8 cellular contexts compared by ENCODE assay signal in the genomic region with DNA sequence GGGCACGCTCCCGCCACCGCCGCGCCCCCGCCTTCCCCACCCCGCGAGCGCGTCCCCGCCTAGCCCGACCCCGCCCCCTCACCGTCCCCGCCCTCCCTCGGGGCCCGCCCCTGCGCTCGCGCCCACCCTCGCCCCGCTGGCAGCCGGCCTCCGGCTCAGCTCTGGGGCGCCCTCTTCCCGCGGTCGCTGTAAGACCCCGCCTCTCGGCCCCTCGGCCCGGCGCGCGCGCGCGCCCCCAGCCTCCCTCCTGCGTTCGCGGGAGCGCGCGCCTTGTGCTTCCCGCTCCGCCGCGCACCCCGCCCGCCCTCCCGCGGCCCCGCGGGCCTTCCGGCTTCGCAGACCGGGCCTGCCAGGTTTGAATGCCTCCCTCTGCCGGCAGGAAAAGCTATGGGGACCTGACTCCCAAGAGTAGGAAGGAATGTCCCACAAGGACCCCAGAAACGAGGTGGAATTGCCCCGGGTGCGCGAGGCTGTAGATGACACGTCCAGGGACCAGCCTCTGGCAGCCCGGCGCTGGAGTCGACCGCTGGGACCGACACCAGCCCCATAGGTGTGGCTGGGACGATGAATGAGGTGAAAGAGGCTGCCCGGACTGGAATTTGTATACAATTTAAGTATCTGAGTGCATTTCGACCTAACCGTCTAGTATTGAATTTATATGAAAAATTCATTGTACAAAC. TPM values are rescaled to one million over a fixed set of nuclear protein-coding genes. Genes with fewer than 3 reads are reported as not detected.
DNase-seq lines count a peak whose midpoint lies in the region; ATAC-seq and FAIRE-seq lines count a peak whose summit lies in the region.

No MANE protein-coding gene starts in this region.

- H2AFZ ChIP-seq in GM23248 (peak overlapping the region; percentile 95), Karpas-422 (ENCODE audit: low read length) (peak overlapping the region; percentile 86; the same call in 1 of the 2 replicates)

- H3K4me2 ChIP-seq in GM23248 (ENCODE audit: unreplicated experiment) (peak overlapping the region; percentile 99), Karpas-422 (ENCODE audit: low read depth, low read length, poor library complexity, severe bottlenecking) (peak overlapping the region; percentile 93)

- POLR2A ChIA-PET in naive thymus-derived CD8-positive, alpha-beta T cell (lab: Charles Lee): interaction anchor here (0.8 to 2.7 kb wide), 13 partner anchors 11 to 888 kb away, joined by 3 to 23 read pairs (median 3); a partner anchor contains a TSS

- H3K9ac ChIP-seq in GM23248 (peak overlapping the region; percentile 90), Karpas-422 (ENCODE audit: low read length) (peak overlapping the region; percentile 96)

- H3K9me3 Mint-ChIP-seq in activated T-helper 1 cell treated with anti-CD3 and anti-CD28 coated beads, Interleukin-12 subunit alpha, Interleukin-12 subunit beta, Interleukin-2, Interleukin-4 antibody, amounts not matched to agents 30 ng/mL and 10 ng/mL and 1 ng/mL, durations not matched to agents 14 hours and 24 hours and 36 hours: no peaks in the 10 kb centered on the region
- H3K9me3 Mint-ChIP-seq in naive thymus-derived CD8-positive, alpha-beta T cell: no peaks in the 10 kb centered on the region
- H3K9me3 Mint-ChIP-seq in stimulated activated naive B cell treated with anti-CD40 and anti-IgM and Interleukin-4, amounts not matched to agents 10 μg/mL and 1 μg/mL and 100 μg/mL, for 72 hours: no peaks in the 10 kb centered on the region

- H3K4me1 ChIP-seq in GM23248 (ENCODE audit: insufficient read depth) (peaks cover 35% of the 10 kb centered on the region), Karpas-422 (ENCODE audit: low read length) (peaks cover 34% of the 10 kb centered on the region)

- peak overlapping the region; percentile 97 for H3K4me3 ChIP-seq in GM23248
- H3K4me3 ChIP-seq in Karpas-422 (ENCODE audit: low read length): peak overlapping the region; percentile 74

- H3K9me2 ChIP-seq in GM23248 (ENCODE audit: insufficient read depth) (no peaks in the 10 kb centered on the region), Karpas-422 (replicated peaks; ENCODE audit: insufficient read depth, low read length) (no peaks in the 10 kb centered on the region)

- DNase-seq in EH (ENCODE audit: low read depth) (peak; percentile 94), GM23248 (peak; percentile 99), Karpas-422 (peak; percentile 98), RCC 7860 (ENCODE audit: low spot score) (peak; percentile 88), fibroblast of gingiva (ENCODE audit: low read depth) (peak; percentile 96)
- DNase-seq in activated T-helper 1 cell treated with anti-CD3 and anti-CD28 coated beads, Interleukin-12 subunit alpha, Interleukin-12 subunit beta, Interleukin-2, Interleukin-4 antibody, amounts not matched to agents 30 ng/mL and 10 ng/mL and 1 ng/mL, durations not matched to agents 14 hours and 24 hours and 36 hours (ENCODE audit: low spot score): peak; percentile 88
- DNase-seq in naive thymus-derived CD8-positive, alpha-beta T cell: peak; percentile 82 to 97 (median 90)
- peak; percentile 89 for DNase-seq in stimulated activated naive B cell treated with anti-CD40 and anti-IgM and Interleukin-4, amounts not matched to agents 10 μg/mL and 1 μg/mL and 100 μg/mL, for 72 hours

- peaks cover 38% of the 10 kb centered on the region for H3F3A ChIP-seq in GM23248 (ENCODE audit: insufficient read depth)

- ATAC-seq in naive thymus-derived CD8-positive, alpha-beta T cell: peak; percentile 79 to 83
- ATAC-seq in stimulated activated naive B cell treated with anti-CD40 and anti-IgM and Interleukin-4, amounts not matched to agents 10 μg/mL and 1 μg/mL and 100 μg/mL, for 72 hours (replicated peaks): peak; percentile 79 to 82

- H3K27me3 Mint-ChIP-seq in activated T-helper 1 cell treated with anti-CD3 and anti-CD28 coated beads, Interleukin-12 subunit alpha, Interleukin-12 subunit beta, Interleukin-2, Interleukin-4 antibody, amounts not matched to agents 30 ng/mL and 10 ng/mL and 1 ng/mL, durations not matched to agents 14 hours and 24 hours and 36 hours (ENCODE audit: insufficient read depth): peaks cover 2% of the 10 kb centered on the region
- H3K27me3 Mint-ChIP-seq in naive thymus-derived CD8-positive, alpha-beta T cell: no peaks in the 10 kb centered on the region
- H3K27me3 Mint-ChIP-seq in stimulated activated naive B cell treated with anti-CD40 and anti-IgM and Interleukin-4, amounts not matched to agents 10 μg/mL and 1 μg/mL and 100 μg/mL, for 72 hours: no peaks in the 10 kb centered on the region

- H3K36me3 ChIP-seq in GM23248 (ENCODE audit: low read depth) (no peaks in the 10 kb centered on the region), Karpas-422 (ENCODE audit: insufficient read depth, low read length) (peaks cover 3% of the 10 kb centered on the region; the same call in 1 of the 2 replicates)

- H3K27ac Mint-ChIP-seq in activated T-helper 1 cell treated with anti-CD3 and anti-CD28 coated beads, Interleukin-12 subunit alpha, Interleukin-12 subunit beta, Interleukin-2, Interleukin-4 antibody, amounts not matched to agents 30 ng/mL and 10 ng/mL and 1 ng/mL, durations not matched to agents 14 hours and 24 hours and 36 hours: peak overlapping the region; percentile 94
- H3K27ac Mint-ChIP-seq in naive thymus-derived CD8-positive, alpha-beta T cell: peak overlapping the region; percentile 83 to 98 (median 90)
- H3K27ac Mint-ChIP-seq in stimulated activated naive B cell treated with anti-CD40 and anti-IgM and Interleukin-4, amounts not matched to agents 10 μg/mL and 1 μg/mL and 100 μg/mL, for 72 hours: peak overlapping the region; percentile 99

- 1% methylated on average over 23 to 43 of the region's 72 CpGs for WGBS in GM23248 (ENCODE audit: low coverage in 1 of 2, low lambda C conversion rate in 2 of 2, missing lambda C conversion rate in 2 of 2), 2 experiments

- peaks cover 40% of the 10 kb centered on the region for H3K79me2 ChIP-seq in GM23248 (ENCODE audit: insufficient read depth)
- H3K79me2 ChIP-seq in Karpas-422 (ENCODE audit: low read length): peaks cover 42% of the 10 kb centered on the region

- intact Hi-C loops in activated T-helper 1 cell treated with anti-CD3 and anti-CD28 coated beads, Interleukin-12 subunit alpha, Interleukin-12 subunit beta, Interleukin-2, Interleukin-4 antibody, amounts not matched to agents 30 ng/mL and 10 ng/mL and 1 ng/mL, durations not matched to agents 14 hours and 24 hours and 36 hours (cut with micrococcal nuclease): loop anchor here (1.0 to 10.0 kb wide), 19 partner anchors 16 to 889 kb away; a partner anchor contains a TSS

- in situ Hi-C loops in GM23248 (cut with MboI): no loop called here

- peak overlapping the region; percentile 97 for H3K4me3 Mint-ChIP-seq in activated T-helper 1 cell treated with anti-CD3 and anti-CD28 coated beads, Interleukin-12 subunit alpha, Interleukin-12 subunit beta, Interleukin-2, Interleukin-4 antibody, amounts not matched to agents 30 ng/mL and 10 ng/mL and 1 ng/mL, durations not matched to agents 14 hours and 24 hours and 36 hours
- H3K4me3 Mint-ChIP-seq in naive thymus-derived CD8-positive, alpha-beta T cell: peak overlapping the region; percentile 77 to 98 (median 92)
- peak overlapping the region; percentile 98 for H3K4me3 Mint-ChIP-seq in stimulated activated naive B cell treated with anti-CD40 and anti-IgM and Interleukin-4, amounts not matched to agents 10 μg/mL and 1 μg/mL and 100 μg/mL, for 72 hours

- FAIRE-seq in RCC 7860 (lab: Jason Lieb, UNC): no peak

- H3K27ac ChIP-seq in GM23248 (peak overlapping the region; percentile 83), Karpas-422 (ENCODE audit: low read length) (peak overlapping the region; percentile 87)

- H4K20me1 ChIP-seq in GM23248 (ENCODE audit: insufficient read depth) (no peaks in the 10 kb centered on the region), Karpas-422 (ENCODE audit: insufficient read depth, low read depth, low read length) (no peaks in the 10 kb centered on the region)

- no peaks in the 10 kb centered on the region for H3K27me3 ChIP-seq in GM23248 (replicated peaks; ENCODE audit: insufficient read depth)
- no peaks in the 10 kb centered on the region for H3K27me3 ChIP-seq in Karpas-422 (ENCODE audit: low read length)

- H3K4me1 Mint-ChIP-seq in activated T-helper 1 cell treated with anti-CD3 and anti-CD28 coated beads, Interleukin-12 subunit alpha, Interleukin-12 subunit beta, Interleukin-2, Interleukin-4 antibody, amounts not matched to agents 30 ng/mL and 10 ng/mL and 1 ng/mL, durations not matched to agents 14 hours and 24 hours and 36 hours (ENCODE audit: low read depth): peaks cover 32% of the 10 kb centered on the region
- peaks cover 14 to 43% (median 36%) of the 10 kb centered on the region in 4 donors for H3K4me1 Mint-ChIP-seq in naive thymus-derived CD8-positive, alpha-beta T cell
- peaks cover 13 to 20% of the 10 kb centered on the region in 2 donors for H3K4me1 Mint-ChIP-seq in stimulated activated naive B cell treated with anti-CD40 and anti-IgM and Interleukin-4, amounts not matched to agents 10 μg/mL and 1 μg/mL and 100 μg/mL, for 72 hours

- no peaks in the 10 kb centered on the region for H3K36me3 Mint-ChIP-seq in activated T-helper 1 cell treated with anti-CD3 and anti-CD28 coated beads, Interleukin-12 subunit alpha, Interleukin-12 subunit beta, Interleukin-2, Interleukin-4 antibody, amounts not matched to agents 30 ng/mL and 10 ng/mL and 1 ng/mL, durations not matched to agents 14 hours and 24 hours and 36 hours (ENCODE audit: low read depth)
- no peaks in the 10 kb centered on the region for H3K36me3 Mint-ChIP-seq in naive thymus-derived CD8-positive, alpha-beta T cell
- H3K36me3 Mint-ChIP-seq in stimulated activated naive B cell treated with anti-CD40 and anti-IgM and Interleukin-4, amounts not matched to agents 10 μg/mL and 1 μg/mL and 100 μg/mL, for 72 hours: peaks cover 0 to under 1% of the 10 kb centered on the region in 2 donors

- H3K9me3 ChIP-seq in GM23248 (ENCODE audit: low read depth) (no peaks in the 10 kb centered on the region), Karpas-422 (ENCODE audit: low read length) (no peaks in the 10 kb centered on the region)

RNA-seq across cellular contexts. Expression of a gene that starts 0.4 kb away (rescaled TPM):
- 26.5 and 62.6 TPM in 2 replicates for total RNA-seq in GM23248 (2014; rRNA removed; shearing (Covaris generic))
- 14.7 and 14.9 TPM in 2 replicates for polyA plus RNA-seq in GM23248 (2016; fragmentation: Nextera tagmentation; extraction: Ambion mirVana)
- total RNA-seq in Karpas-422 (2014; rRNA removed; shearing (Covaris generic); ENCODE audit: low replicate concordance): 44.2 and 114 TPM in 2 replicates
- 101 TPM in 2 replicates for total RNA-seq in activated T-helper 1 cell treated with anti-CD3 and anti-CD28 coated beads, Interleukin-12 subunit alpha, Interleukin-12 subunit beta, Interleukin-2, Interleukin-4 antibody, amounts not matched to agents 30 ng/mL and 10 ng/mL and 1 ng/mL, durations not matched to agents 14 hours and 24 hours and 36 hours
- 100 to 1,000 TPM; 120 to 123 TPM for total RNA-seq in naive thymus-derived CD8-positive, alpha-beta T cell
- 10 to 100 TPM; 32.1 to 51.0 (median 35.9) TPM for polyA plus RNA-seq in naive thymus-derived CD8-positive, alpha-beta T cell

RNA-seq across cellular contexts. Expression of a gene that starts 46.1 kb away (rescaled TPM):
- total RNA-seq in GM23248 (2014; rRNA removed; shearing (Covaris generic)): 30.6 and 39.2 TPM in 2 replicates
- 35.8 and 36.8 TPM in 2 replicates for polyA plus RNA-seq in GM23248 (2016; fragmentation: Nextera tagmentation; extraction: Ambion mirVana)
- 18.4 and 47.3 TPM in 2 replicates for total RNA-seq in Karpas-422 (2014; rRNA removed; shearing (Covaris generic); ENCODE audit: low replicate concordance)
- 13.0 and 13.2 TPM in 2 replicates for total RNA-seq in activated T-helper 1 cell treated with anti-CD3 and anti-CD28 coated beads, Interleukin-12 subunit alpha, Interleukin-12 subunit beta, Interleukin-2, Interleukin-4 antibody, amounts not matched to agents 30 ng/mL and 10 ng/mL and 1 ng/mL, durations not matched to agents 14 hours and 24 hours and 36 hours
- 10 to 100 TPM; 13.2 to 17.2 TPM for total RNA-seq in naive thymus-derived CD8-positive, alpha-beta T cell
- polyA plus RNA-seq in naive thymus-derived CD8-positive, alpha-beta T cell: 10 to 100 TPM; 15.5 to 25.0 (median 19.6) TPM

Comparison
In these comparisons a context has a peak if more than half of its experiments do, and no peak if none do; other contexts are left out.
1. Peak in every context shown above with its lines: DNase-seq, ATAC-seq, H3K4me3 ChIP-seq and H3K27ac ChIP-seq.